Comparison of ENCODE assay signal across 12 cellular contexts in genomic region chr12:18819471-18819870, GRCh38.
"Had no signal": no experiment of that assay in that cellular context is flagged by ENCODE, and none has a peak within 500 bp of the region (broad histone marks: within the 10 kb centered on the region; RNA-seq: fewer than 3 reads in every experiment).

No MANE protein-coding gene starts in this region.

- H3K27ac ChIP-seq: GM23248, HL-60, KMS-11 had no signal

- H2AFZ ChIP-seq: GM23248 had no signal

- H3K27me3 Mint-ChIP-seq: IgD-negative memory B cell had no signal

- H3K36me3 ChIP-seq: HAP-1 had no signal

- H3K9ac ChIP-seq: GM23248, KMS-11 had no signal

- H3K4me3 ChIP-seq: GM23248, HAP-1 had no signal

- H3K36me3 Mint-ChIP-seq: IgD-negative memory B cell had no signal

- DNase-seq: GM23248, GOT3, H7, HFFc6, Karpas-422, KBM-7 had no signal

- H3K27ac Mint-ChIP-seq: HFFc6, IgD-negative memory B cell had no signal

- H3K4me1 Mint-ChIP-seq: IgD-negative memory B cell had no signal

- H3K4me1 ChIP-seq: HAP-1 had no signal

- H3K4me3 Mint-ChIP-seq: HFFc6, IgD-negative memory B cell had no signal

- H3K4me2 ChIP-seq: KMS-11 had no signal

- ATAC-seq: HCT116, HepG2 had no signal

- H3K9me3 ChIP-seq: HAP-1 had no signal

- H3K9me3 Mint-ChIP-seq: HFFc6 had no signal
